33 cellular contexts compared by ENCODE assay signal in the genomic region with DNA sequence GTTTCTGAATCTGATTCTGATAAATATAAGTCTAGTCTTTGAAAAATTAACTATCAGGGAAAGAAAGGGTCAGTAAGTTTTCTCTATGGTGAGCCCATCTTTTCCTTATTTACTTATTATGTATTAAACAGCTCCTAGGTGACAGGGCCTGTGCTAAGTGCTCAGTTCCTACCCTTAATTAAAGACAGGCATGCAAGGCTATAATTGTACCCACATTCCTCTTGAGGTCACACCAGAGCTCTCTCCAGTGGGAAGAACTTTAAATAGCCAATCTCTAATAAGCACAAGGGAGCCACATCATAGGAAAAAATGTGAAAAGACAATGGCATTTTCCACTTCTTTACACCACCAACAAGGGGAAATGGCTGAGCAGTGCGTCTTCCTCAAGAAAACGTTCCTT.
"Had no signal": no experiment of that assay in that cellular context is flagged by ENCODE, and none has a peak within 500 bp of the region (broad histone marks: within the 10 kb centered on the region; RNA-seq: fewer than 3 reads in every experiment).

No MANE protein-coding gene starts in this region.

- H2AFZ ChIP-seq: neural progenitor cell, parathyroid adenoma had no signal

- H3K4me3 Mint-ChIP-seq: activated CD4-positive, alpha-beta T cell treated with anti-CD3 and anti-CD28 coated beads for 36 hours; activated naive CD8-positive, alpha-beta T cell; brain; endodermal cell; natural killer cell; neural progenitor cell; stimulated activated memory B cell treated with anti-CD40 and anti-IgM and Interleukin-4, amounts not matched to agents 10 μg/mL and 1 μg/mL and 100 μg/mL, for 72 hours; stimulated activated naive CD8-positive, alpha-beta T cell treated with anti-CD3 and anti-CD28 coated beads, Interleukin-15, amount 100 ng/mL, for 72 hours; T-helper 2 cell treated with Interferon-gamma antibody and Interleukin-4, amounts not matched to agents 5 μg/mL and 100 μg/mL, for 36 hours; type B pancreatic cell had no signal

- H3K4me2 ChIP-seq: neural progenitor cell had no signal

- H3K79me2 ChIP-seq: parathyroid adenoma had no signal

- H3K27ac Mint-ChIP-seq: activated CD4-positive, alpha-beta T cell treated with anti-CD3 and anti-CD28 coated beads for 36 hours; activated naive CD8-positive, alpha-beta T cell; brain; endodermal cell; natural killer cell; neural progenitor cell; stimulated activated memory B cell treated with anti-CD40 and anti-IgM and Interleukin-4, amounts not matched to agents 10 μg/mL and 1 μg/mL and 100 μg/mL, for 72 hours; stimulated activated naive CD8-positive, alpha-beta T cell treated with anti-CD3 and anti-CD28 coated beads, Interleukin-15, amount 100 ng/mL, for 72 hours; T-helper 2 cell treated with Interferon-gamma antibody and Interleukin-4, amounts not matched to agents 5 μg/mL and 100 μg/mL, for 36 hours; type B pancreatic cell had no signal

- H3K9ac ChIP-seq: neural progenitor cell, parathyroid adenoma had no signal

- H3K27ac ChIP-seq: gastrocnemius medialis, lower lobe of right lung, neural progenitor cell, parathyroid adenoma had no signal

- H3K4me3 ChIP-seq: gastrocnemius medialis, lower lobe of right lung, neural progenitor cell had no signal

- FAIRE-seq: keratinocyte, small intestine had no signal

- ATAC-seq: activated CD4-positive, alpha-beta T cell treated with anti-CD3 and anti-CD28 coated beads for 36 hours; esophagus mucosa; gastrocnemius medialis; left colon; natural killer cell; sciatic nerve; stimulated activated memory B cell treated with anti-CD40 and anti-IgM and Interleukin-4, amounts not matched to agents 10 μg/mL and 1 μg/mL and 100 μg/mL, for 72 hours; stimulated activated naive CD8-positive, alpha-beta T cell treated with anti-CD3 and anti-CD28 coated beads, Interleukin-15, amount 100 ng/mL, for 72 hours had no signal

- H3K9me3 ChIP-seq: gastrocnemius medialis, lower lobe of right lung had no signal

- H3K27me3 ChIP-seq: gastrocnemius medialis, neural progenitor cell had no signal

- H3K9me3 Mint-ChIP-seq: brain; endodermal cell; neural progenitor cell; stimulated activated memory B cell treated with anti-CD40 and anti-IgM and Interleukin-4, amounts not matched to agents 10 μg/mL and 1 μg/mL and 100 μg/mL, for 72 hours; stimulated activated naive CD8-positive, alpha-beta T cell treated with anti-CD3 and anti-CD28 coated beads, Interleukin-15, amount 100 ng/mL, for 72 hours; T-helper 2 cell treated with Interferon-gamma antibody and Interleukin-4, amounts not matched to agents 5 μg/mL and 100 μg/mL, for 36 hours; type B pancreatic cell had no signal

- DNase-seq: activated CD4-positive, alpha-beta T cell treated with anti-CD3 and anti-CD28 coated beads for 36 hours; activated CD4-positive, alpha-beta T cell treated with anti-CD3 and anti-CD28 coated beads, Interleukin-2, amount 50 U/mL, for 4 hours; activated CD4-positive, CD25-positive, alpha-beta regulatory T cell; activated CD8-positive, alpha-beta memory T cell treated with anti-CD3 and anti-CD28 coated beads for 24 hours; activated effector memory CD4-positive, alpha-beta T cell treated with Interleukin-2 at 50 U/mL for 16 hours; activated naive CD4-positive, alpha-beta T cell treated with Interleukin-2 at 50 U/mL for 16 hours; anterior cingulate cortex; caudate nucleus; endodermal cell; gastrocnemius medialis; glutamatergic neuron; hippocampal formation; left colon; lower lobe of right lung; mesenchymal stem cell; natural killer cell; occipital lobe; small intestine; stimulated activated CD4-positive, alpha-beta T cell treated with anti-CD3 and anti-CD28 coated beads, Interleukin-4, amount 100 ng/mL, for 4 hours; stimulated activated CD8-positive, alpha-beta memory T cell treated with anti-CD3 and anti-CD28 coated beads, Interleukin-4, amount 100 ng/mL, for 48 hours; stimulated activated naive CD8-positive, alpha-beta T cell treated with anti-CD3 and anti-CD28 coated beads, Interleukin-15, amount 100 ng/mL, for 72 hours; substantia nigra; T-helper 1 cell had no signal

- H3K4me1 Mint-ChIP-seq: activated CD4-positive, alpha-beta T cell treated with anti-CD3 and anti-CD28 coated beads for 36 hours; endodermal cell; natural killer cell; stimulated activated memory B cell treated with anti-CD40 and anti-IgM and Interleukin-4, amounts not matched to agents 10 μg/mL and 1 μg/mL and 100 μg/mL, for 72 hours; stimulated activated naive CD8-positive, alpha-beta T cell treated with anti-CD3 and anti-CD28 coated beads, Interleukin-15, amount 100 ng/mL, for 72 hours had no signal

- H3K27me3 Mint-ChIP-seq: brain; stimulated activated memory B cell treated with anti-CD40 and anti-IgM and Interleukin-4, amounts not matched to agents 10 μg/mL and 1 μg/mL and 100 μg/mL, for 72 hours; type B pancreatic cell had no signal

- H3K4me1 ChIP-seq: gastrocnemius medialis, lower lobe of right lung, neural progenitor cell, parathyroid adenoma had no signal

- H3K36me3 ChIP-seq: gastrocnemius medialis, lower lobe of right lung, neural progenitor cell had no signal

- H3K36me3 Mint-ChIP-seq: activated naive CD8-positive, alpha-beta T cell; brain; natural killer cell; neural progenitor cell; stimulated activated memory B cell treated with anti-CD40 and anti-IgM and Interleukin-4, amounts not matched to agents 10 μg/mL and 1 μg/mL and 100 μg/mL, for 72 hours; type B pancreatic cell had no signal
